Comparison of ENCODE assay signal across 8 cellular contexts in the genomic region with DNA sequence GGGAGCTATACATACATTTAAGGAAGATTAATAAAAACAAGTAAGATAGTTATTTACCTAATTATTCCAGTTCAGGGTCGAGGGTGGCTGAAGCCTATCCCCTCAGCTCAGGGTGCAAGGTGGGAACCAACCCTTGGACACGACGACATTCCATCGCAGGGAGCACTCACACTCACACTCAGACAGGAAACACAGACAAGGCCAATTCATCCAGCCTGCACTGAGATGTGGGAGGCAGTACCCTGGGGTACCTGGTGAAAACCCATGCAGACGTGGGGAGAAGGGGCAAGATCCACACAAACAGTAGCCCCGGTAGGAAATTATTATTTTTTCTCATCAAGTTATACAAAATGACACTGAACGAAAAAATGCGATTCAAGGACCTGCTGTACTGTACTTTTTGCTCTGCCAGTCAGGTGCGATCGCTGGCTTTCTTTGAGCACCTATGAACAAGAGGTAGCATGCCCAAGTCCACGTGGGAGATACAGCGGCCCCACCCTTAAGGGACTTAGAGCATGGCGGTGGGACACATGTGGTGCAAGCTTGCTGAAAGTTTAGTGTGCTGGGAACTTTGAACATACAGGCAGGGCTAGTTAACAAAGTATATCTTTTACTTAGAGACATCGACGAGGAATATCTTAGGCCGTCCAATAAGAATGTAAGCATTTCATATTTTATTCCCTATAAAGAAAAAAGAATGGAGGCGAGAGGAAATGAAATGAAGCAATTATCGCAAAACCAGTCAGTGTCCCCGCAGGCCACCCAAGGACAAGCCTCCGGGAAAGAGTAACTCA. TPM values are rescaled to one million over a fixed set of nuclear protein-coding genes. Genes with fewer than 3 reads are reported as not detected.
A peak's percentile ranks its signal among the peaks of the same experiment; 100 is the strongest.
DNase-seq lines count a peak whose midpoint lies in the region; ATAC-seq and TF ChIP-seq lines count a peak whose summit lies in the region.

No MANE protein-coding gene starts in this region.

- no peaks in the 10 kb centered on the region for H3K27me3 ChIP-seq in body of pancreas

- DNase-seq in GDM1 (lab: John Stamatoyannopoulos, UW) (peak; percentile 5), SK-N-MC (ENCODE audit: low read depth, low spot score) (no peak), body of pancreas (peak; percentile 31 to 51 (median 42)), kidney glomerular epithelial cell (lab: John Stamatoyannopoulos, UW) (peak; percentile 53)
- DNase-seq in Jurkat, Clone E6-1 (ENCODE audit: low read depth, low spot score) = peak; percentile 46
- DNase-seq in stimulated activated CD4-positive, alpha-beta T cell treated with anti-CD3 and anti-CD28 coated beads, Interleukin-4, amount 100 ng/mL, for 4 hours = peak; percentile 40 to 49

- no peak for TF ChIP-seq POLR2A in body of pancreas (IDR thresholded peaks at IDR 0.05)

- H3K36me3 ChIP-seq in SK-N-MC (ENCODE audit: insufficient read depth, low read length) (peaks cover 31% of the 10 kb centered on the region), body of pancreas (replicated peaks in 1 of 2; ENCODE audit: insufficient read depth in 1 of 2, low read depth in 2 of 2) (no peaks in the 10 kb centered on the region)

- peak overlapping the region; percentile 94 for H3K9ac ChIP-seq in SK-N-MC (ENCODE audit: insufficient read length)

- 15 to 19% methylated on average over 20 of the region's 20 CpGs for WGBS in body of pancreas, 2 donors

- intact Hi-C loops in body of pancreas (cut with DNase I) = no loop called here

- ATAC-seq in body of pancreas = no peak
- no peak for ATAC-seq in HG02970 (IDR thresholded peaks at IDR 0.05; ENCODE audit: low FRiP score, unreplicated experiment)
- ATAC-seq in GM18873 (IDR thresholded peaks at IDR 0.05; ENCODE audit: low FRiP score, unreplicated experiment) = no peak

- no peak for TF ChIP-seq CTCF in body of pancreas (IDR thresholded peaks at IDR 0.05)

- peaks cover 7% of the 10 kb centered on the region; the same call in 1 of the 2 replicates for H3K9me3 ChIP-seq in SK-N-MC (ENCODE audit: low read depth, low read length)
- H3K9me3 ChIP-seq in body of pancreas = no peaks in the 10 kb centered on the region

- peak overlapping the region; percentile 70 for H3K27ac ChIP-seq in SK-N-MC
- peak overlapping the region; percentile 83 to 99 (median 99) for H3K27ac ChIP-seq in body of pancreas

- H3K4me3 ChIP-seq in Jurkat, Clone E6-1 (ENCODE audit: low read length) = peak overlapping the region; percentile 87
- H3K4me3 ChIP-seq in SK-N-MC = peak overlapping the region; percentile 87
- peak overlapping the region; percentile 21 to 65 for H3K4me3 ChIP-seq in body of pancreas

- H3K4me1 ChIP-seq in body of pancreas = peaks cover 18% of the 10 kb centered on the region

RNA-seq across cellular contexts. Expression of gene METTL8, which starts 0.6 kb away (rescaled TPM):
- 18.2 TPM for polyA plus RNA-seq in Jurkat, Clone E6-1 (2012; ENCODE audit: insufficient read depth, insufficient read length)
- 10 to 100 TPM; 14.8 to 17.4 TPM for total RNA-seq in body of pancreas

RNA-seq across cellular contexts. Expression of gene DCAF17, which starts 0.9 kb away (rescaled TPM):
- polyA plus RNA-seq in Jurkat, Clone E6-1 (2012; ENCODE audit: insufficient read depth, insufficient read length) = 10.4 TPM
- 10 to 100 TPM in 1 of 2 donors, 1 to 10 TPM in 1; 8.2 to 16.9 TPM for total RNA-seq in body of pancreas
